ENCODE assay signal across 1 cellular context in genomic region chr12:31845613-31846321, GRCh38.
TF ChIP-seq lines count a peak whose summit lies in the region.

No MANE protein-coding gene starts in this region.

TF ChIP-seq in HepG2, 621 proteins besides CTCF, POLR2A, EP300 and RAD21 (continued from another document and continues in another):
- TF ChIP-seq IRF1 (CRISPR knock-in tag; IDR thresholded peaks at IDR 0.05; ENCODE audit: low read depth) (no peak), DR1 (CRISPR knock-in tag; IDR thresholded peaks at IDR 0.05) (no peak), BHLHE40 (IDR thresholded peaks at IDR 0.05; ENCODE audit: low read length) (no peak), ZNF343 (CRISPR knock-in tag; IDR thresholded peaks at IDR 0.05) (no peak), FOXK2 (IDR thresholded peaks at IDR 0.05) (no peak), ATF1 (CRISPR knock-in tag; IDR thresholded peaks at IDR 0.05) (no peak), SMC3 (IDR thresholded peaks at IDR 0.05; ENCODE audit: low read length) (no peak), ZNF383 (CRISPR knock-in tag; IDR thresholded peaks at IDR 0.05; ENCODE audit: borderline replicate concordance) (no peak), ZNF230 (CRISPR knock-in tag; IDR thresholded peaks at IDR 0.05) (no peak), ZNF746 (CRISPR knock-in tag; IDR thresholded peaks at IDR 0.05) (no peak), PLSCR1 (CRISPR knock-in tag; IDR thresholded peaks at IDR 0.05; ENCODE audit: borderline replicate concordance) (no peak), ZNF331 (CRISPR knock-in tag; IDR thresholded peaks at IDR 0.05) (no peak), BRCA1 (CRISPR knock-in tag; IDR thresholded peaks at IDR 0.05) (no peak), ZNF687 (CRISPR knock-in tag; IDR thresholded peaks at IDR 0.05) (no peak), TMF1 (CRISPR knock-in tag; IDR thresholded peaks at IDR 0.05; ENCODE audit: low read depth) (no peak), ZNF703 (CRISPR knock-in tag; IDR thresholded peaks at IDR 0.05; ENCODE audit: borderline replicate concordance) (no peak), PHB2 (IDR thresholded peaks at IDR 0.05; ENCODE audit: partially characterized antibody) (no peak), EED (CRISPR knock-in tag; IDR thresholded peaks at IDR 0.05) (no peak), ZBTB20 (CRISPR knock-in tag; IDR thresholded peaks at IDR 0.05; ENCODE audit: borderline replicate concordance, low read depth) (no peak; the same call in 1 of the 2 replicates), HMG20B (CRISPR knock-in tag; conservative IDR thresholded peaks at IDR 0.05) (peak; percentile 64; the same call in 1 of the 2 replicates), ZBTB1 (CRISPR knock-in tag; IDR thresholded peaks at IDR 0.05; ENCODE audit: borderline replicate concordance) (no peak), KLF11 (CRISPR knock-in tag; IDR thresholded peaks at IDR 0.05) (no peak), ZNF550 (CRISPR knock-in tag; IDR thresholded peaks at IDR 0.05; ENCODE audit: borderline replicate concordance) (no peak), GMEB1 (CRISPR knock-in tag; IDR thresholded peaks at IDR 0.05; ENCODE audit: borderline replicate concordance) (no peak), KAT7 (CRISPR knock-in tag; IDR thresholded peaks at IDR 0.05; ENCODE audit: borderline replicate concordance) (no peak), SP2 (CRISPR knock-in tag; IDR thresholded peaks at IDR 0.05) (no peak), TEAD2 (CRISPR knock-in tag; IDR thresholded peaks at IDR 0.05) (no peak), POLR2AphosphoS2 (IDR thresholded peaks at IDR 0.05; ENCODE audit: low read depth, low read length) (no peak), HNF4A (CRISPR knock-in tag; IDR thresholded peaks at IDR 0.05) (peak; percentile 62), TEAD3 (CRISPR knock-in tag; optimal IDR thresholded peaks at IDR 0.05; ENCODE audit: borderline replicate concordance) (peak; percentile 95), ARNTL (CRISPR knock-in tag; IDR thresholded peaks at IDR 0.05) (no peak), PAXIP1 (CRISPR knock-in tag; conservative IDR thresholded peaks at IDR 0.05) (peak; percentile 75), POLR2AphosphoS5 (IDR thresholded peaks at IDR 0.05; ENCODE audit: low read depth, low read length) (no peak), ARID5B (CRISPR knock-in tag; IDR thresholded peaks at IDR 0.05) (peak; percentile 98), WIZ (CRISPR knock-in tag; IDR thresholded peaks at IDR 0.05) (no peak), ZNF329 (CRISPR knock-in tag; IDR thresholded peaks at IDR 0.05; ENCODE audit: low read depth) (no peak), MNT (IDR thresholded peaks at IDR 0.05) (no peak), PITX1 (CRISPR knock-in tag; IDR thresholded peaks at IDR 0.05) (peak; percentile 73; the same call in 1 of the 2 replicates), TBL1XR1 (IDR thresholded peaks at IDR 0.05; ENCODE audit: borderline replicate concordance, low read length, partially characterized antibody) (peak; percentile 95), ZBTB34 (CRISPR knock-in tag; IDR thresholded peaks at IDR 0.05) (no peak), TFAP4 (IDR thresholded peaks at IDR 0.05; ENCODE audit: borderline replicate concordance, low read depth) (no peak), ZNF589 (CRISPR knock-in tag; conservative IDR thresholded peaks at IDR 0.05) (0 out of 2 replicates have a peak, but pooled peaks have one; percentile 30), NFIC (IDR thresholded peaks at IDR 0.05; ENCODE audit: low read length) (peak; percentile 84), CREB1 (IDR thresholded peaks at IDR 0.05) (peak; percentile 56), CREB1 (CRISPR knock-in tag; IDR thresholded peaks at IDR 0.05) (no peak), DMAP1 (CRISPR knock-in tag; IDR thresholded peaks at IDR 0.05) (no peak), RBFOX2 (IDR thresholded peaks at IDR 0.05; ENCODE audit: low read depth, low read length) (no peak), MLX (CRISPR knock-in tag; IDR thresholded peaks at IDR 0.05) (no peak), YEATS4 (CRISPR knock-in tag; IDR thresholded peaks at IDR 0.05; ENCODE audit: borderline replicate concordance) (no peak), ISX (CRISPR knock-in tag; conservative IDR thresholded peaks at IDR 0.05) (no peak)
